In genomic region chr7:28077616-28078015, GRCh38 we compare ENCODE assay signal across 13 cellular contexts.
DNase-seq lines count a peak whose midpoint lies in the region; ATAC-seq, FAIRE-seq and TF ChIP-seq lines count a peak whose summit lies in the region.
"Had no signal": no experiment of that assay in that cellular context is flagged by ENCODE, and none has a peak within 500 bp of the region (broad histone marks: within the 10 kb centered on the region; RNA-seq: fewer than 3 reads in every experiment).

No MANE protein-coding gene starts in this region.

- H4K20me1 ChIP-seq in endothelial cell of umbilical vein (replicated peaks; ENCODE audit: control insufficient read depth, extremely low read depth, insufficient read depth, low read length), result peaks cover 8% of the 10 kb centered on the region

- peaks cover 3% of the 10 kb centered on the region for H3K79me2 ChIP-seq in endothelial cell of umbilical vein (ENCODE audit: control insufficient read depth, insufficient read depth, low read length)

- H3K9me3 ChIP-seq in endothelial cell of umbilical vein (replicated peaks; ENCODE audit: control insufficient read depth, insufficient read depth, low read length), result no peaks in the 10 kb centered on the region
- no peaks in the 10 kb centered on the region for H3K9me3 ChIP-seq in upper lobe of right lung
- H3K9me3 ChIP-seq: BLaER1 treated with 17β-estradiol and CSF1 and Interleukin-3, amounts not matched to agents 10 nM and 100 nM; HAP-1; SJCRH30 had no signal

- H3K27me3 ChIP-seq in endothelial cell of umbilical vein (ENCODE audit: control insufficient read depth in 2 of 2, insufficient read depth in 2 of 2, low read length in 2 of 2) (no peaks in the 10 kb centered on the region), rectal smooth muscle tissue (ENCODE audit: control insufficient read depth, insufficient read depth, low read length) (no peaks in the 10 kb centered on the region), upper lobe of right lung (no peaks in the 10 kb centered on the region)
- H3K27me3 ChIP-seq: BLaER1 treated with 17β-estradiol and CSF1 and Interleukin-3, amounts not matched to agents 10 nM and 100 nM; SJCRH30 had no signal

- POLR2A ChIA-PET in endothelial cell of umbilical vein (lab: Charles Lee), result no interaction called here

- no peaks in the 10 kb centered on the region for H3K9me1 ChIP-seq in endothelial cell of umbilical vein (replicated peaks; ENCODE audit: control insufficient read depth, extremely low read depth, insufficient read depth, low read length)

- H3K36me3 ChIP-seq in endothelial cell of umbilical vein (ENCODE audit: control insufficient read depth in 2 of 2, extremely low read depth in 1 of 2, insufficient read depth in 2 of 2, low read length in 2 of 2) (no peaks in the 10 kb centered on the region), rectal smooth muscle tissue (ENCODE audit: control insufficient read depth, insufficient read depth, low read length) (no peaks in the 10 kb centered on the region), upper lobe of right lung (no peaks in the 10 kb centered on the region)
- H3K36me3 ChIP-seq: HAP-1, SJCRH30 had no signal

- H3K4me3 ChIP-seq in AG10803 (ENCODE audit: low read length) (no peak overlapping the region), endothelial cell of umbilical vein (replicated peaks in 1 of 3; ENCODE audit: insufficient read depth in 1 of 3, low read depth in 1 of 3, low read length in 3 of 3) (no peak overlapping the region), rectal smooth muscle tissue (ENCODE audit: low read length) (no peak overlapping the region), coronary artery (no peak overlapping the region), upper lobe of right lung (no peak overlapping the region)
- H3K4me3 ChIP-seq: BLaER1 treated with 17β-estradiol and CSF1 and Interleukin-3, amounts not matched to agents 10 nM and 100 nM; GM23248; HAP-1; PC-9; SJCRH30 had no signal

- intact Hi-C loops in endothelial cell of umbilical vein (cut with micrococcal nuclease) (loop anchor here (1.0 to 5.0 kb wide), 4 partner anchors 15 to 881 kb away; no protein-coding TSS in a partner anchor), upper lobe of right lung (cut with DNase I) (no loop called here)

- dilution Hi-C loops in endothelial cell of umbilical vein (cut with MboI; ENCODE audit: extremely low pct_ligation_motif_present, low sequenced_read_pairs), result no loop called here

- H3K4me2 ChIP-seq in endothelial cell of umbilical vein (ENCODE audit: insufficient read depth, low read length), result no peak overlapping the region
- H3K4me2 ChIP-seq: PC-9 had no signal

- no peak for ATAC-seq in upper lobe of right lung

- H2AFZ ChIP-seq in endothelial cell of umbilical vein (ENCODE audit: low read depth, low read length), result no peak overlapping the region
- H2AFZ ChIP-seq: GM23248, PC-9 had no signal

- CTCF ChIA-PET in endothelial cell of umbilical vein (lab: Charles Lee), result interaction anchor here (0.6 to 5.3 kb wide), 38 partner anchors 8 to 1034 kb away, joined by 3 to 78 read pairs (median 4); no protein-coding TSS in a partner anchor

- DNase-seq in AG10803 (ENCODE audit: low read depth), result no peak
- DNase-seq in NCI-H1092 treated with DMSO at 0.1 percent for 48 hours (lab: John Stamatoyannopoulos, UW), result peak; percentile 52
- no peak for DNase-seq in endothelial cell of umbilical vein (ENCODE audit: low read depth, low spot score)
- no peak for DNase-seq in NCI-H2171 treated with DMSO at 0.1 percent for 48 hours (lab: John Stamatoyannopoulos, UW)
- DNase-seq in coronary artery (ENCODE audit: low spot score), result no peak
- DNase-seq in upper lobe of right lung, result no peak
- DNase-seq: NCI-H226 had no signal

- TF ChIP-seq POLR2A in endothelial cell of umbilical vein (IDR thresholded peaks at IDR 0.05; ENCODE audit: low read depth, low read length), result no peak

- H3K9ac ChIP-seq in endothelial cell of umbilical vein (replicated peaks; ENCODE audit: extremely low read depth, insufficient read depth, low read length) (no peak overlapping the region), rectal smooth muscle tissue (ENCODE audit: low read length) (no peak overlapping the region)
- H3K9ac ChIP-seq: BLaER1 treated with 17β-estradiol and CSF1 and Interleukin-3, amounts not matched to agents 10 nM and 100 nM; GM23248 had no signal

- no TSS peak for BruUV-seq in endothelial cell of umbilical vein (replicated peaks; lab: Mats Ljungman, UMichigan)

- 0 out of 2 replicates have a peak, but pooled peaks have one; percentile 7 for TF ChIP-seq CTCF in AG10803 (conservative IDR thresholded peaks at IDR 0.05; ENCODE audit: low read length)
- TF ChIP-seq CTCF in endothelial cell of umbilical vein (IDR thresholded peaks at IDR 0.05; ENCODE audit: extremely low read depth in 1 of 2, insufficient read depth in 1 of 2, low read depth in 1 of 2, low read length in 2 of 2), result no peak
- TF ChIP-seq CTCF in coronary artery (IDR thresholded peaks at IDR 0.05), result no peak
- TF ChIP-seq CTCF in upper lobe of right lung (IDR thresholded peaks at IDR 0.05), result no peak

- no peak overlapping the region for H3K27ac ChIP-seq in endothelial cell of umbilical vein (ENCODE audit: insufficient read depth, low read depth, low read length)
- peak overlapping the region; percentile 30 for H3K27ac ChIP-seq in rectal smooth muscle tissue (ENCODE audit: low read depth, low read length)
- H3K27ac ChIP-seq in coronary artery, result no peak overlapping the region
- no peak overlapping the region for H3K27ac ChIP-seq in upper lobe of right lung
- H3K27ac ChIP-seq: BLaER1 treated with 17β-estradiol and CSF1 and Interleukin-3, amounts not matched to agents 10 nM and 100 nM; PC-9; SJCRH30 had no signal

- peak; percentile 26 for FAIRE-seq in endothelial cell of umbilical vein (lab: Jason Lieb, UNC)

- peaks cover 7% of the 10 kb centered on the region for H3K4me1 ChIP-seq in endothelial cell of umbilical vein (ENCODE audit: control insufficient read depth, extremely low read depth, insufficient read depth, low read length)
- H3K4me1 ChIP-seq in rectal smooth muscle tissue (ENCODE audit: control insufficient read depth, insufficient read depth, low read length), result peaks cover 12% of the 10 kb centered on the region
- H3K4me1 ChIP-seq in upper lobe of right lung, result peaks cover 24% of the 10 kb centered on the region
- H3K4me1 ChIP-seq: SJCRH30 had no signal

TF ChIP-seq in endothelial cell of umbilical vein, 7 proteins besides CTCF, POLR2A, EP300 and RAD21:
- TF ChIP-seq EZH2 (IDR thresholded peaks at IDR 0.05; ENCODE audit: borderline replicate concordance, low read depth, low read length, severe bottlenecking) (no peak), FOS (IDR thresholded peaks at IDR 0.05; ENCODE audit: borderline replicate concordance, insufficient read depth, low read length) (no peak), JUN (IDR thresholded peaks at IDR 0.05; ENCODE audit: borderline replicate concordance, insufficient read depth, insufficient read length, low read depth) (no peak), MYC (IDR thresholded peaks at IDR 0.05; ENCODE audit: low read depth, low read length) (no peak)
